Comparison of ENCODE assay signal across 18 cellular contexts in genomic region chr13:91355099-91355825, GRCh38. TPM values are rescaled to one million over a fixed set of nuclear protein-coding genes. Genes with fewer than 3 reads are reported as not detected.
DNase-seq lines count a peak whose midpoint lies in the region; ATAC-seq, FAIRE-seq and TF ChIP-seq lines count a peak whose summit lies in the region.
"Had no signal": no experiment of that assay in that cellular context is flagged by ENCODE, and none has a peak within 500 bp of the region (broad histone marks: within the 10 kb centered on the region; RNA-seq: fewer than 3 reads in every experiment).

No MANE protein-coding gene starts in this region.

- CTCF ChIA-PET in HepG2 (lab: Yijun Ruan, JAX; ENCODE audit: low intra/inter-chr PET ratio, low total read pairs): no interaction called here

- no peak overlapping the region for H3K27ac ChIP-seq in HepG2 (ENCODE audit: extremely low read length, insufficient read depth, low read length)
- no peak overlapping the region for H3K27ac ChIP-seq in right lobe of liver
- H3K27ac ChIP-seq in Karpas-422 (ENCODE audit: low read length): no peak overlapping the region
- H3K27ac ChIP-seq: SJSA1 had no signal

- H3K4me2 ChIP-seq in HepG2 (ENCODE audit: low read depth, low read length) (no peak overlapping the region), Karpas-422 (ENCODE audit: low read depth, low read length, poor library complexity, severe bottlenecking) (no peak overlapping the region)

- H3K9me3 ChIP-seq in HepG2 (ENCODE audit: low read length) (no peaks in the 10 kb centered on the region), right lobe of liver (no peaks in the 10 kb centered on the region), Karpas-422 (ENCODE audit: low read length) (no peaks in the 10 kb centered on the region)
- H3K9me3 ChIP-seq: MG63, SJSA1 had no signal

- H3K36me3 ChIP-seq in HepG2 (replicated peaks in 1 of 2; ENCODE audit: control insufficient read depth in 1 of 2, insufficient read depth in 2 of 2, low read length in 2 of 2): peaks cover 9 to 57% of the 10 kb centered on the region in 2 experiments
- H3K36me3 ChIP-seq in right lobe of liver: peaks cover 0 to 12% (median 3%) of the 10 kb centered on the region in 4 donors
- H3K36me3 ChIP-seq in Karpas-422 (ENCODE audit: insufficient read depth, low read length): peaks cover 91% of the 10 kb centered on the region

- H3K27ac Mint-ChIP-seq in activated naive CD8-positive, alpha-beta T cell treated with anti-CD3 and anti-CD28 coated beads, Interleukin-2, amount 50 U/mL, for 24 hours: peak overlapping the region; percentile 44
- H3K27ac Mint-ChIP-seq in stimulated activated naive B cell treated with anti-CD40 and anti-IgM and Interleukin-4, amounts not matched to agents 10 μg/mL and 1 μg/mL and 100 μg/mL, for 72 hours: peak overlapping the region; percentile 56

- DNase-seq in HepG2 (ENCODE audit: low spot score) (no peak), right lobe of liver (no peak), Karpas-422 (peak; percentile 49), amniotic stem cell (lab: John Stamatoyannopoulos, UW) (no peak)
- no peak for DNase-seq in activated naive CD8-positive, alpha-beta T cell treated with anti-CD3 and anti-CD28 coated beads, Interleukin-2, amount 50 U/mL, for 24 hours
- no peak for DNase-seq in stimulated activated naive B cell treated with anti-CD40 and anti-IgM and Interleukin-4, amounts not matched to agents 10 μg/mL and 1 μg/mL and 100 μg/mL, for 72 hours
- DNase-seq: AML-193, DMS53, H7, KG1, MG63, NCI-H1105, NCI-H187 treated with DMSO at 0.1 percent for 48 hours, NCI-H510A, RPMI8226 had no signal

- H3K27me3 Mint-ChIP-seq in activated naive CD8-positive, alpha-beta T cell treated with anti-CD3 and anti-CD28 coated beads, Interleukin-2, amount 50 U/mL, for 24 hours: no peaks in the 10 kb centered on the region
- H3K27me3 Mint-ChIP-seq in stimulated activated naive B cell treated with anti-CD40 and anti-IgM and Interleukin-4, amounts not matched to agents 10 μg/mL and 1 μg/mL and 100 μg/mL, for 72 hours: no peaks in the 10 kb centered on the region

- FAIRE-seq in HepG2 (lab: Jason Lieb, UNC): no peak

- 98% methylated on average over 6 of the region's 6 CpGs for WGBS in HepG2 (ENCODE audit: low lambda C conversion rate)
- 96% methylated on average over 6 of the region's 6 CpGs for WGBS in right lobe of liver (ENCODE audit: insufficient coverage, low coverage, low lambda C conversion rate, missing lambda C conversion rate)

- H3K9me3 Mint-ChIP-seq in activated naive CD8-positive, alpha-beta T cell treated with anti-CD3 and anti-CD28 coated beads, Interleukin-2, amount 50 U/mL, for 24 hours: no peaks in the 10 kb centered on the region
- H3K9me3 Mint-ChIP-seq in stimulated activated naive B cell treated with anti-CD40 and anti-IgM and Interleukin-4, amounts not matched to agents 10 μg/mL and 1 μg/mL and 100 μg/mL, for 72 hours: no peaks in the 10 kb centered on the region

- TF ChIP-seq RAD21 in HepG2 (CRISPR knock-in tag; IDR thresholded peaks at IDR 0.05): no peak

- H3K4me3 ChIP-seq in HepG2 (replicated peaks in 1 of 3; ENCODE audit: insufficient read depth in 1 of 3, low read depth in 2 of 3, low read length in 3 of 3): no peak overlapping the region
- no peak overlapping the region for H3K4me3 ChIP-seq in right lobe of liver
- H3K4me3 ChIP-seq in Karpas-422 (ENCODE audit: low read length): no peak overlapping the region
- H3K4me3 ChIP-seq: MG63, SJSA1 had no signal

- TF ChIP-seq EP300 in HepG2 (IDR thresholded peaks at IDR 0.05; ENCODE audit: low read depth in 2 of 2, low read length in 2 of 2) (no peak), HepG2 (CRISPR knock-in tag; IDR thresholded peaks at IDR 0.05; ENCODE audit: borderline replicate concordance) (no peak)

- TF ChIP-seq CTCF in HepG2 (CRISPR knock-in tag; IDR thresholded peaks at IDR 0.05) (no peak), right lobe of liver (IDR thresholded peaks at IDR 0.05) (no peak)

- H3K9ac ChIP-seq in HepG2 (ENCODE audit: insufficient read depth, low read depth, low read length): no peak overlapping the region
- no peak overlapping the region for H3K9ac ChIP-seq in Karpas-422 (ENCODE audit: low read length)

- H3K9me2 ChIP-seq in Karpas-422 (replicated peaks; ENCODE audit: insufficient read depth, low read length): no peaks in the 10 kb centered on the region

- in situ Hi-C loops in HepG2 (cut with HindIII; ENCODE audit: extremely low pct_ligation_motif_present, low pct_unique_long_range_greater_than_20kb): no loop called here

- TF ChIP-seq POLR2A in HepG2 (IDR thresholded peaks at IDR 0.05; ENCODE audit: insufficient read depth in 1 of 2, low read depth in 2 of 2, low read length in 2 of 2) (peak in 1 of 2 experiments; percentile 68; a peak in 2 of 4 replicates), right lobe of liver (IDR thresholded peaks at IDR 0.05) (no peak)

- no peaks in the 10 kb centered on the region for H3K27me3 ChIP-seq in HepG2 (ENCODE audit: control insufficient read depth in 1 of 2, insufficient read depth in 2 of 2, low read length in 2 of 2)
- H3K27me3 ChIP-seq in right lobe of liver: no peaks in the 10 kb centered on the region
- no peaks in the 10 kb centered on the region for H3K27me3 ChIP-seq in Karpas-422 (ENCODE audit: low read length)
- H3K27me3 ChIP-seq: MG63, SJSA1 had no signal

- H2AFZ ChIP-seq in HepG2 (ENCODE audit: low read length) (no peak overlapping the region), Karpas-422 (ENCODE audit: low read length) (no peak overlapping the region)

- ATAC-seq in HepG2 (no peak), right lobe of liver (no peak), HG03039 (IDR thresholded peaks at IDR 0.05; ENCODE audit: unreplicated experiment) (no peak), HG03159 (IDR thresholded peaks at IDR 0.05; ENCODE audit: unreplicated experiment) (no peak)
- ATAC-seq in activated naive CD8-positive, alpha-beta T cell treated with anti-CD3 and anti-CD28 coated beads, Interleukin-2, amount 50 U/mL, for 24 hours: no peak
- no peak for ATAC-seq in stimulated activated naive B cell treated with anti-CD40 and anti-IgM and Interleukin-4, amounts not matched to agents 10 μg/mL and 1 μg/mL and 100 μg/mL, for 72 hours (replicated peaks)

- intact Hi-C loops in HepG2 (cut with micrococcal nuclease; ENCODE audit: unreplicated experiment) (no loop called here), right lobe of liver (cut with DNase I) (no loop called here)

- H4K20me1 ChIP-seq in HepG2 (ENCODE audit: insufficient read depth, low read length): peaks cover 66% of the 10 kb centered on the region
- peaks cover 60% of the 10 kb centered on the region for H4K20me1 ChIP-seq in Karpas-422 (ENCODE audit: insufficient read depth, low read depth, low read length)

- no TSS peak for BruUV-seq in HepG2 (replicated peaks; lab: Mats Ljungman, UMichigan)

- H3K4me1 Mint-ChIP-seq in activated naive CD8-positive, alpha-beta T cell treated with anti-CD3 and anti-CD28 coated beads, Interleukin-2, amount 50 U/mL, for 24 hours: peaks cover 44% of the 10 kb centered on the region
- H3K4me1 Mint-ChIP-seq in stimulated activated naive B cell treated with anti-CD40 and anti-IgM and Interleukin-4, amounts not matched to agents 10 μg/mL and 1 μg/mL and 100 μg/mL, for 72 hours: peaks cover 13 to 41% of the 10 kb centered on the region in 2 donors

- POLR2A ChIA-PET in HepG2 (lab: Yijun Ruan, JAX): no interaction called here

- H3K79me2 ChIP-seq in HepG2 (ENCODE audit: insufficient read depth, low read length) (peaks cover 28% of the 10 kb centered on the region), Karpas-422 (ENCODE audit: low read length) (peaks cover 20% of the 10 kb centered on the region)

- H3K36me3 Mint-ChIP-seq in activated naive CD8-positive, alpha-beta T cell treated with anti-CD3 and anti-CD28 coated beads, Interleukin-2, amount 50 U/mL, for 24 hours (ENCODE audit: low read depth): peaks cover 79% of the 10 kb centered on the region
- peaks cover 34 to 58% of the 10 kb centered on the region in 2 donors for H3K36me3 Mint-ChIP-seq in stimulated activated naive B cell treated with anti-CD40 and anti-IgM and Interleukin-4, amounts not matched to agents 10 μg/mL and 1 μg/mL and 100 μg/mL, for 72 hours

- H3K4me3 Mint-ChIP-seq in activated naive CD8-positive, alpha-beta T cell treated with anti-CD3 and anti-CD28 coated beads, Interleukin-2, amount 50 U/mL, for 24 hours: no peak overlapping the region
- H3K4me3 Mint-ChIP-seq in stimulated activated naive B cell treated with anti-CD40 and anti-IgM and Interleukin-4, amounts not matched to agents 10 μg/mL and 1 μg/mL and 100 μg/mL, for 72 hours: no peak overlapping the region

- H3K4me1 ChIP-seq in HepG2 (ENCODE audit: insufficient read depth, low read length): peaks cover 100% of the 10 kb centered on the region
- H3K4me1 ChIP-seq in right lobe of liver: peaks cover 0 to 71% (median 12%) of the 10 kb centered on the region in 4 donors
- peaks cover 65% of the 10 kb centered on the region for H3K4me1 ChIP-seq in Karpas-422 (ENCODE audit: low read length)
- H3K4me1 ChIP-seq: SJSA1 had no signal

RNA-seq across cellular contexts. Expression of gene MIR17HG, which starts 7.8 kb away (rescaled TPM):
- total RNA-seq in HepG2 (2016; rRNA removed; fragmentation: Illumina TruSeq; extraction: Trizol) (0.73 and 12.3 TPM in 2 replicates), right lobe of liver (1 to 10 TPM; 1.8 to 3.8 (median 2.4) TPM)
- total RNA-seq in HepG2 (2016; cell fraction: cytosol; rRNA removed; fragmentation: Illumina TruSeq; extraction: Trizol; ENCODE audit: low read depth): 1.0 and 1.1 TPM in 2 replicates
- total RNA-seq in HepG2 (2016; cell fraction: insoluble cytoplasmic fraction; rRNA removed; fragmentation: Illumina TruSeq; extraction: Trizol): 0.51 and 10.4 TPM in 2 replicates
- 1.2 TPM in 2 replicates for total RNA-seq in HepG2 (2016; cell fraction: membrane; rRNA removed; fragmentation: Illumina TruSeq; extraction: Trizol)
- total RNA-seq in HepG2 (2016; cell fraction: nucleus; rRNA removed; fragmentation: Illumina TruSeq; extraction: Trizol): 55.1 and 55.2 TPM in 2 replicates
- polyA plus RNA-seq in HepG2 (2011; rRNA removed): 2.0 and 2.5 TPM in 2 replicates
- 0.23 and 0.53 TPM in 2 replicates for polyA plus RNA-seq in HepG2 (2011; cell fraction: cytosol; rRNA removed)
- polyA plus RNA-seq in HepG2 (2011; cell fraction: nucleus; rRNA removed): 3.3 and 5.4 TPM in 2 replicates
- 2.2 and 3.0 TPM in 2 replicates for polyA plus RNA-seq in HepG2 (2012)
- 0.89 and 1.3 TPM in 2 replicates for polyA plus RNA-seq in HepG2 (2016; cell fraction: cytosol; fragmentation: Illumina TruSeq; extraction: Trizol; ENCODE audit: low read depth)
- 0.40 and 0.74 TPM in 2 replicates for polyA plus RNA-seq in HepG2 (2016; cell fraction: insoluble cytoplasmic fraction; fragmentation: Illumina TruSeq; extraction: Trizol; ENCODE audit: low read depth)
- 1.1 and 1.3 TPM in 2 replicates for polyA plus RNA-seq in HepG2 (2016; cell fraction: membrane; fragmentation: Illumina TruSeq; extraction: Trizol; ENCODE audit: low read depth)
- 8.4 and 8.8 TPM in 2 replicates for polyA plus RNA-seq in HepG2 (2016; cell fraction: nucleus; fragmentation: Illumina TruSeq; extraction: Trizol; ENCODE audit: insufficient read depth, low read depth)
- polyA minus RNA-seq in HepG2 (2011; rRNA and poly(A)+ RNA removed; ENCODE audit: low replicate concordance): 8.9 and 26.4 TPM in 2 replicates
- 0.59 and 1.4 TPM in 2 replicates for polyA minus RNA-seq in HepG2 (2011; cell fraction: cytosol; rRNA and poly(A)+ RNA removed)
- polyA minus RNA-seq in HepG2 (2011; cell fraction: nucleus; rRNA and poly(A)+ RNA removed): 159 and 193 TPM in 2 replicates
- total RNA-seq in Karpas-422 (2014; rRNA removed; shearing (Covaris generic); ENCODE audit: low replicate concordance): 3.8 and 23.4 TPM in 2 replicates

RNA-seq across cellular contexts. Expression of gene GPC5, which starts 43.2 kb away (rescaled TPM):
- total RNA-seq in HepG2 (2016; rRNA removed; fragmentation: Illumina TruSeq; extraction: Trizol) (0.02 TPM in 1 of 2 replicates, not detected in the other), right lobe of liver (under 1 TPM; 0.12 to 0.99 (median 0.66) TPM)
- 0.18 and 0.51 TPM in 2 replicates for total RNA-seq in HepG2 (2016; cell fraction: cytosol; rRNA removed; fragmentation: Illumina TruSeq; extraction: Trizol; ENCODE audit: low read depth)
- not detected in 2 replicates for total RNA-seq in HepG2 (2016; cell fraction: insoluble cytoplasmic fraction; rRNA removed; fragmentation: Illumina TruSeq; extraction: Trizol)
- total RNA-seq in HepG2 (2016; cell fraction: membrane; rRNA removed; fragmentation: Illumina TruSeq; extraction: Trizol): not detected in 2 replicates
- 0.12 TPM in 1 of 2 replicates, not detected in the other for total RNA-seq in HepG2 (2016; cell fraction: nucleus; rRNA removed; fragmentation: Illumina TruSeq; extraction: Trizol)
- 0.07 and 0.21 TPM in 2 replicates for polyA plus RNA-seq in HepG2 (2011; rRNA removed)
- polyA plus RNA-seq in HepG2 (2011; cell fraction: cytosol; rRNA removed): 0.19 and 0.22 TPM in 2 replicates
- polyA plus RNA-seq in HepG2 (2011; cell fraction: nucleus; rRNA removed): not detected in 2 replicates
- 0.23 TPM in 1 of 2 replicates, not detected in the other for polyA plus RNA-seq in HepG2 (2012)
- not detected in 2 replicates for polyA plus RNA-seq in HepG2 (2016; cell fraction: cytosol; fragmentation: Illumina TruSeq; extraction: Trizol; ENCODE audit: low read depth)
- polyA plus RNA-seq in HepG2 (2016; cell fraction: insoluble cytoplasmic fraction; fragmentation: Illumina TruSeq; extraction: Trizol; ENCODE audit: low read depth): not detected in 2 replicates
- not detected in 2 replicates for polyA plus RNA-seq in HepG2 (2016; cell fraction: membrane; fragmentation: Illumina TruSeq; extraction: Trizol; ENCODE audit: low read depth)
- not detected in 2 replicates for polyA plus RNA-seq in HepG2 (2016; cell fraction: nucleus; fragmentation: Illumina TruSeq; extraction: Trizol; ENCODE audit: insufficient read depth, low read depth)
- 0.42 and 370 TPM in 2 replicates for polyA minus RNA-seq in HepG2 (2011; rRNA and poly(A)+ RNA removed; ENCODE audit: low replicate concordance)
- not detected in 2 replicates for polyA minus RNA-seq in HepG2 (2011; cell fraction: cytosol; rRNA and poly(A)+ RNA removed)
- polyA minus RNA-seq in HepG2 (2011; cell fraction: nucleus; rRNA and poly(A)+ RNA removed): 0.25 and 0.39 TPM in 2 replicates
- total RNA-seq in Karpas-422 (2014; rRNA removed; shearing (Covaris generic); ENCODE audit: low replicate concordance): not detected in 2 replicates
- total RNA-seq: SJSA1 had no signal
